Comparison of ENCODE assay signal across 8 cellular contexts in genomic region chr1:244919320-244920282, GRCh38. TPM values are rescaled to one million over a fixed set of nuclear protein-coding genes. Genes with fewer than 3 reads are reported as not detected.
DNase-seq lines count a peak whose midpoint lies in the region; ATAC-seq and TF ChIP-seq lines count a peak whose summit lies in the region.

No MANE protein-coding gene starts in this region.

- CTCF ChIA-PET in BJ (lab: Yijun Ruan, JAX), result no interaction called here

- H3K9me3 ChIP-seq in adipocyte (ENCODE audit: control insufficient read depth, low read length), result no peaks in the 10 kb centered on the region
- no peaks in the 10 kb centered on the region for H3K9me3 ChIP-seq in mononuclear cell (ENCODE audit: low read depth, low read length)

- no peak for DNase-seq in BJ (ENCODE audit: low read depth)
- no peak for DNase-seq in H7
- DNase-seq in adipocyte (ENCODE audit: low read depth), result no peak
- DNase-seq in putamen (ENCODE audit: low spot score), result no peak
- no peak for DNase-seq in COLO668 (lab: John Stamatoyannopoulos, UW; ENCODE audit: unreplicated experiment)

- peaks cover 5% of the 10 kb centered on the region for H3K4me1 ChIP-seq in adipocyte (ENCODE audit: control insufficient read depth, insufficient read depth, low read length)
- H3K4me1 ChIP-seq in mononuclear cell (ENCODE audit: insufficient read depth, low read length), result peaks cover 33% of the 10 kb centered on the region

- H3K27me3 ChIP-seq in BJ (ENCODE audit: control insufficient read depth, insufficient read depth, low read length), result peaks cover 6% of the 10 kb centered on the region
- H3K27me3 ChIP-seq in H7 (ENCODE audit: control insufficient read depth, insufficient read depth, low read length), result peaks cover 18% of the 10 kb centered on the region
- H3K27me3 ChIP-seq in adipocyte (replicated peaks; ENCODE audit: control insufficient read depth, insufficient read depth, low read length), result peaks cover 14% of the 10 kb centered on the region
- H3K27me3 ChIP-seq in mononuclear cell (ENCODE audit: insufficient read depth, low read length), result no peaks in the 10 kb centered on the region

- no peak for ATAC-seq in GM21367 (IDR thresholded peaks at IDR 0.05; ENCODE audit: unreplicated experiment)
- no peak for ATAC-seq in HG03469 (IDR thresholded peaks at IDR 0.05; ENCODE audit: unreplicated experiment)

- POLR2A ChIA-PET in BJ (lab: Charles Lee), result no interaction called here

- peak overlapping the region; percentile 37 for H3K9ac ChIP-seq in adipocyte (ENCODE audit: low read length)

- no peak for TF ChIP-seq CTCF in BJ (IDR thresholded peaks at IDR 0.05; ENCODE audit: insufficient read depth, low read depth, low read length)

- peak overlapping the region; percentile 46; the same call in 1 of the 2 replicates for H3K4me3 ChIP-seq in BJ (ENCODE audit: low read depth, low read length)
- H3K4me3 ChIP-seq in H7 (ENCODE audit: insufficient read depth, low read depth, low read length), result peak overlapping the region; percentile 49; the same call in 1 of the 2 replicates
- H3K4me3 ChIP-seq in adipocyte (ENCODE audit: low read length), result peak overlapping the region; percentile 83
- peak overlapping the region; percentile 38 for H3K4me3 ChIP-seq in mononuclear cell (ENCODE audit: low read length)

- H3K36me3 ChIP-seq in BJ (ENCODE audit: control insufficient read depth, insufficient read depth, low read length) (no peaks in the 10 kb centered on the region), H7 (replicated peaks; ENCODE audit: control insufficient read depth, insufficient read depth, low read length) (no peaks in the 10 kb centered on the region), adipocyte (ENCODE audit: control insufficient read depth, insufficient read depth, low read length, severe bottlenecking) (no peaks in the 10 kb centered on the region)

RNA-seq across cellular contexts. Expression of gene HNRNPU, which starts 55.3 kb away (rescaled TPM):
- polyA plus RNA-seq in BJ (2011; rRNA removed), result 72.8 and 156 TPM in 2 replicates
- polyA minus RNA-seq in BJ (2011; rRNA and poly(A)+ RNA removed), result 146 and 152 TPM in 2 replicates
- total RNA-seq in H7 (2014; rRNA removed; shearing (Covaris generic)), result 249 and 277 TPM in 2 replicates
- total RNA-seq in mononuclear cell, result 436 TPM
